In the genomic region with DNA sequence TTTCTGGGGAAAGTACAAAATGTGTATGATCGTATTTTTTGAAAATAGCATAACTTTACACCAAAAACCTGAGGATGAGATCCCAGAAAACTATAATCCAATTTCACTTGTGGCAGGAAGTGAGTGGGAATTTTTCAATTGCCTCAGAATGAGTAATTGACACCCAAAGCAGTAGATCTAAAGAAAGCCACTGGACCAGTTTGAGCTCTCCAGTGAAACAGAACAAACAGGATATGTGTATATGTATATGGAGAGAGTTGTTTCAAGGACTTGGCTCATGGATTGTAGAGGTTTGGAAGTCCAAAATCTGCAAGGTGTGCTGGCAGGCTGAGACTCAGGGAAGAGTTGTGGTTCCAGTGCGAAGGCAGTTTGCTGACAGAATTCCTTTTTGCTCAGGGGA, we compare ENCODE assay signal across 21 cellular contexts.
DNase-seq lines count a peak whose midpoint lies in the region; ATAC-seq, FAIRE-seq and TF ChIP-seq lines count a peak whose summit lies in the region.
"Had no signal": no experiment of that assay in that cellular context is flagged by ENCODE, and none has a peak within 500 bp of the region (broad histone marks: within the 10 kb centered on the region; RNA-seq: fewer than 3 reads in every experiment).

No MANE protein-coding gene starts in this region.

- no peak for TF ChIP-seq POLR2A in Peyer's patch (IDR thresholded peaks at IDR 0.05)

- peak; percentile 12 for FAIRE-seq in GM18507 (lab: Jason Lieb, UNC)

- H3K9me3 ChIP-seq in heart right ventricle (no peaks in the 10 kb centered on the region), Peyer's patch (no peaks in the 10 kb centered on the region)
- H3K9me3 ChIP-seq: neutrophil, right atrium auricular region, upper lobe of left lung had no signal

- WGBS in heart right ventricle, 2 donors, result 87 to 91% methylated on average over 2 of the region's 2 CpGs

- H3K4me3 ChIP-seq in epithelial cell of esophagus (ENCODE audit: low read length), result no peak overlapping the region
- H3K4me3 ChIP-seq in heart right ventricle, result no peak overlapping the region
- no peak overlapping the region for H3K4me3 ChIP-seq in Peyer's patch
- H3K4me3 ChIP-seq: right atrium auricular region, upper lobe of left lung had no signal

- intact Hi-C loops in heart right ventricle (cut with DNase I), result no loop called here

- ATAC-seq in heart right ventricle, result no peak
- no peak for ATAC-seq in HG03469 (IDR thresholded peaks at IDR 0.05; ENCODE audit: unreplicated experiment)
- ATAC-seq: left lobe of liver; stimulated activated naive CD8-positive, alpha-beta T cell treated with anti-CD3 and anti-CD28 coated beads, Interleukin-15, Interleukin-2, amounts not matched to agents 100 U/mL and 50 U/mL, for 24 hours had no signal

- DNase-seq in A172 (ENCODE audit: low spot score), result peak; percentile 40
- DNase-seq in GM18507 (ENCODE audit: extremely low spot score, insufficient read length, low read depth), result no peak
- DNase-seq in NCI-H774 (lab: John Stamatoyannopoulos, UW), result peak; percentile 27
- DNase-seq in epithelial cell of esophagus (ENCODE audit: low read depth), result peak; percentile 93
- no peak for DNase-seq in heart right ventricle
- DNase-seq in caudate nucleus (lab: John Stamatoyannopoulos, UW), result no peak
- DNase-seq in Peyer's patch, result no peak
- DNase-seq: activated CD4-positive, alpha-beta T cell treated with anti-CD3 and anti-CD28 coated beads for 1 hour; activated CD8-positive, alpha-beta memory T cell treated with anti-CD3 and anti-CD28 coated beads, Interleukin-2, amount 50 U/mL, for 4 hours; activated naive CD4-positive, alpha-beta T cell treated with Interleukin-2 at 50 U/mL for 16 hours; anterior cingulate cortex; CD4-positive, alpha-beta T cell; foreskin fibroblast; NCI-H2171 treated with DMSO at 0.1 percent for 48 hours; stimulated activated naive CD8-positive, alpha-beta T cell treated with anti-CD3 and anti-CD28 coated beads, Interleukin-15, Interleukin-2, amounts not matched to agents 100 U/mL and 50 U/mL, for 24 hours; T-helper 9 cell had no signal

- TF ChIP-seq CTCF in epithelial cell of esophagus (IDR thresholded peaks at IDR 0.05; ENCODE audit: insufficient read depth, low read depth, low read length, missing control alignments) (no peak), heart right ventricle (IDR thresholded peaks at IDR 0.05) (no peak), Peyer's patch (IDR thresholded peaks at IDR 0.05) (no peak)

- H3K27ac ChIP-seq in heart right ventricle, result no peak overlapping the region
- no peak overlapping the region for H3K27ac ChIP-seq in caudate nucleus (ENCODE audit: low read depth, low read length)
- no peak overlapping the region for H3K27ac ChIP-seq in Peyer's patch
- H3K27ac ChIP-seq: neutrophil, right atrium auricular region, upper lobe of left lung had no signal

- H3K4me1 ChIP-seq in heart right ventricle, result peaks cover 0 to 4% (median 1%) of the 10 kb centered on the region in 9 donors
- no peaks in the 10 kb centered on the region for H3K4me1 ChIP-seq in Peyer's patch
- H3K4me1 ChIP-seq: right atrium auricular region had no signal

- H3K27me3 ChIP-seq in heart right ventricle, result peaks cover 0 to 12% (median 0%) of the 10 kb centered on the region in 7 donors
- no peaks in the 10 kb centered on the region for H3K27me3 ChIP-seq in Peyer's patch
- H3K27me3 ChIP-seq: neutrophil, right atrium auricular region, upper lobe of left lung had no signal

- no peaks in the 10 kb centered on the region for H3K36me3 ChIP-seq in heart right ventricle
- H3K36me3 ChIP-seq in Peyer's patch, result no peaks in the 10 kb centered on the region
- H3K36me3 ChIP-seq: neutrophil, right atrium auricular region, upper lobe of left lung had no signal

Comparison
In these comparisons a context has a peak if more than half of its experiments do, and no peak if none do; other contexts are left out.
1. DNase-seq: peak in A172 (single experiment), NCI-H774 (single experiment) and epithelial cell of esophagus (single experiment); none in GM18507 (single experiment), heart right ventricle (0 of 2), caudate nucleus (0 of 61) and Peyer's patch (0 of 3).